Comparison of ENCODE assay signal across 1 cellular context in genomic region chr14:24096545-24097181, GRCh38.
TF ChIP-seq lines count a peak whose summit lies in the region.

No MANE protein-coding gene starts in this region.

TF ChIP-seq in IMR-90, 13 proteins besides CTCF, POLR2A, EP300 and RAD21:
- no peak for TF ChIP-seq MAZ (IDR thresholded peaks at IDR 0.05; ENCODE audit: borderline replicate concordance, low read depth, low read length)
- no peak for TF ChIP-seq CHD1 (IDR thresholded peaks at IDR 0.05; ENCODE audit: low read depth, low read length)
- no peak for TF ChIP-seq RCOR1 (IDR thresholded peaks at IDR 0.05; ENCODE audit: insufficient replicate concordance, low read length)
- TF ChIP-seq FOS (IDR thresholded peaks at IDR 0.05; ENCODE audit: low read depth, low read length) = no peak
- TF ChIP-seq RFX5 (IDR thresholded peaks at IDR 0.05; ENCODE audit: low read depth, low read length) = no peak
- TF ChIP-seq MAFK (IDR thresholded peaks at IDR 0.05; ENCODE audit: low read depth, low read length) = no peak
- no peak for TF ChIP-seq SMC3 (IDR thresholded peaks at IDR 0.05; ENCODE audit: low read depth, low read length)
- TF ChIP-seq CEBPB (IDR thresholded peaks at IDR 0.05; ENCODE audit: low read depth, low read length) = no peak
- no peak for TF ChIP-seq USF2 (IDR thresholded peaks at IDR 0.05; ENCODE audit: low read depth, low read length)
- TF ChIP-seq NFE2L2 (IDR thresholded peaks at IDR 0.05; ENCODE audit: low read depth, low read length) = no peak
- TF ChIP-seq BHLHE40 (IDR thresholded peaks at IDR 0.05; ENCODE audit: low read depth, low read length) = no peak
- TF ChIP-seq, protein P1, sequence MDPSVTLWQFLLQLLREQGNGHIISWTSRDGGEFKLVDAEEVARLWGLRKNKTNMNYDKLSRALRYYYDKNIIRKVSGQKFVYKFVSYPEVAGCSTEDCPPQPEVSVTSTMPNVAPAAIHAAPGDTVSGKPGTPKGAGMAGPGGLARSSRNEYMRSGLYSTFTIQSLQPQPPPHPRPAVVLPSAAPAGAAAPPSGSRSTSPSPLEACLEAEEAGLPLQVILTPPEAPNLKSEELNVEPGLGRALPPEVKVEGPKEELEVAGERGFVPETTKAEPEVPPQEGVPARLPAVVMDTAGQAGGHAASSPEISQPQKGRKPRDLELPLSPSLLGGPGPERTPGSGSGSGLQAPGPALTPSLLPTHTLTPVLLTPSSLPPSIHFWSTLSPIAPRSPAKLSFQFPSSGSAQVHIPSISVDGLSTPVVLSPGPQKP (IDR thresholded peaks at IDR 0.05; ENCODE audit: borderline replicate concordance, low read depth, low read length) = no peak
- no peak for TF ChIP-seq MXI1 (IDR thresholded peaks at IDR 0.05; ENCODE audit: borderline replicate concordance, low read depth, low read length)
